In the genomic region with DNA sequence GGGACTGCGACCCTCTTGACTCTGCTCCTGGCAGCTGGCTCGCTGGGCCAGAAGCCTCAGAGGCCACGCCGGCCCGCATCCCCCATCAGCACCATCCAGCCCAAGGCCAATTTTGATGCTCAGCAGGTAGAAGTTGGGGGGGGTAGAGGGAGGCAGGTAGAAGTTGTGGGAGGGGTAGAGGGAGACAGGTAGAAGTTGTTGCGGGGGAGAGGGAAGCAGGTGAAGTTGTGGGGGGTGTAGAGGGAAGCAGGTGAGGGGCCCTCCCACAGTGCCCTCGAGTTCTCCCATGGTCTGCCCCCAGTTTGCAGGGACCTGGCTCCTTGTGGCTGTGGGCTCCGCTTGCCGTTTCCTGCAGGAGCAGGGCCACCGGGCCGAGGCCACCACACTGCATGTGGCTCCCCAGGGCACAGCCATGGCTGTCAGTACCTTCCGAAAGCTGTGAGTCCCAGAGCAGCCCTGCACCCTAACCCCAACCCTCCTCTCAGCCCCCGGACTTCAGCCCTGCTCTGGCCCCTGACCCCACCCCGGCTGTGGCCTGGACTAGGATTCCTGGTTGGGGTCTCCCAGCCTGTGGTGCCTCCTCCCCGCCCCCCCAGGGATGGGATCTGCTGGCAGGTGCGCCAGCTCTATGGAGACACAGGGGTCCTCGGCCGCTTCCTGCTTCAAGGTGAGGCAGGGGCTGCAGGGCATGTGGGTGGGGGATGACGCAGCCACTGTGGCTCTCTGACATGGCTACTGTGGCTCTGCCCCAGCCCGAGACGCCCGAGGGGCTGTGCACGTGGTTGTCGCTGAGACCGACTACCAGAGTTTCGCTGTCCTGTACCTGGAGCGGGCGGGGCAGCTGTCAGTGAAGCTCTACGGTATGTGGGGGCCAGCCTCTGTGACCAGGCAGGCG, we compare ENCODE assay signal across 15 cellular contexts. TPM values are rescaled to one million over a fixed set of nuclear protein-coding genes. Genes with fewer than 3 reads are reported as not detected.
DNase-seq lines count a peak whose midpoint lies in the region; ATAC-seq and TF ChIP-seq lines count a peak whose summit lies in the region.
"Had no signal": no experiment of that assay in that cellular context is flagged by ENCODE, and none has a peak within 500 bp of the region (broad histone marks: within the 10 kb centered on the region; RNA-seq: fewer than 3 reads in every experiment).

No MANE protein-coding gene starts in this region.

- CTCF ChIA-PET in activated CD4-positive, alpha-beta memory T cell treated with anti-CD3 and anti-CD28 coated beads, Interleukin-2, amount 10 ng/mL, durations not matched to agents 7 days and 5 days (lab: Charles Lee): interaction anchor here (1.0 to 7.2 kb wide), 3 partner anchors 15 to 88 kb away, joined by 3 to 149 read pairs (median 3); a partner anchor contains a TSS

- no peak overlapping the region for H3K27ac Mint-ChIP-seq in GM23338
- H3K27ac Mint-ChIP-seq in activated CD4-positive, alpha-beta memory T cell treated with anti-CD3 and anti-CD28 coated beads, Interleukin-2, amount 10 ng/mL, durations not matched to agents 7 days and 5 days: no peak overlapping the region

- H2AFZ ChIP-seq in GM23338 (no peak overlapping the region), hepatocyte (no peak overlapping the region)

- H3K79me2 ChIP-seq in GM23338 (replicated peaks; ENCODE audit: insufficient read depth): 0 out of 2 replicates have a peak, but pooled peaks cover 5% of the 10 kb centered on the region
- H3K79me2 ChIP-seq in hepatocyte: peaks cover 24% of the 10 kb centered on the region

- H3K27me3 ChIP-seq in GM23338 (ENCODE audit: insufficient read depth): no peaks in the 10 kb centered on the region
- H3K27me3 ChIP-seq in hepatocyte: no peaks in the 10 kb centered on the region
- no peaks in the 10 kb centered on the region for H3K27me3 ChIP-seq in spleen (replicated peaks in 1 of 7)
- H3K27me3 ChIP-seq: body of pancreas, MG63, tibial artery had no signal

- peaks cover 8% of the 10 kb centered on the region for H3K4me1 Mint-ChIP-seq in GM23338
- H3K4me1 Mint-ChIP-seq in activated CD4-positive, alpha-beta memory T cell treated with anti-CD3 and anti-CD28 coated beads, Interleukin-2, amount 10 ng/mL, durations not matched to agents 7 days and 5 days: peaks cover 26% of the 10 kb centered on the region

- H3K4me1 ChIP-seq in GM23338 (ENCODE audit: insufficient read depth) (peaks cover 9% of the 10 kb centered on the region), hepatocyte (ENCODE audit: insufficient read depth) (peaks cover 20% of the 10 kb centered on the region), spleen (peaks cover 29 to 93% (median 72%) of the 10 kb centered on the region in 6 donors)

- intact Hi-C loops in spleen (cut with DNase I; ENCODE audit: low total_unique reads): loop anchor here (10.0 kb wide), 3 partner anchors 61 to 101 kb away; a partner anchor contains a TSS

- 0 out of 2 replicates have a peak overlapping the region, but pooled peaks have one; percentile 51 for H3K4me2 ChIP-seq in GM23338
- no peak overlapping the region for H3K4me2 ChIP-seq in hepatocyte

- H3K4me3 Mint-ChIP-seq in GM23338: no peak overlapping the region
- peak overlapping the region; percentile 48 for H3K4me3 Mint-ChIP-seq in activated CD4-positive, alpha-beta memory T cell treated with anti-CD3 and anti-CD28 coated beads, Interleukin-2, amount 10 ng/mL, durations not matched to agents 7 days and 5 days

- H3K36me3 ChIP-seq in GM23338 (ENCODE audit: insufficient read depth) (no peaks in the 10 kb centered on the region), hepatocyte (replicated peaks; ENCODE audit: insufficient read depth, low read depth) (no peaks in the 10 kb centered on the region), spleen (peaks cover 6 to 29% (median 25%) of the 10 kb centered on the region in 6 donors)

- H4K20me1 ChIP-seq in GM23338 (replicated peaks; ENCODE audit: insufficient read depth) (no peaks in the 10 kb centered on the region), hepatocyte (ENCODE audit: insufficient read depth, poor library complexity, severe bottlenecking) (peaks cover 4% of the 10 kb centered on the region)

- H3K27ac ChIP-seq in GM23338 (ENCODE audit: low read depth) (no peak overlapping the region), hepatocyte (peak overlapping the region; percentile 75), spleen (peak overlapping the region in 3 of 8 donors; percentile 96 to 97 (median 97))
- H3K27ac ChIP-seq: tibial artery had no signal

- POLR2A ChIA-PET in activated CD4-positive, alpha-beta memory T cell treated with anti-CD3 and anti-CD28 coated beads, Interleukin-2, amount 10 ng/mL, durations not matched to agents 7 days and 5 days (lab: Charles Lee): interaction anchor here (0.6 to 3.9 kb wide), 4 partner anchors 14 to 102 kb away, joined by 3 to 19 read pairs (median 4); no protein-coding TSS in a partner anchor

- DNase-seq in GM23338 (ENCODE audit: low spot score): no peak
- no peak for DNase-seq in activated CD4-positive, alpha-beta memory T cell treated with anti-CD3 and anti-CD28 coated beads, Interleukin-2, amount 10 ng/mL, durations not matched to agents 7 days and 5 days
- DNase-seq in hepatocyte (ENCODE audit: low spot score): no peak
- DNase-seq in spleen: peak; percentile 87
- no peak for DNase-seq in UCSD-AML1 (lab: John Stamatoyannopoulos, UW; ENCODE audit: unreplicated experiment)
- DNase-seq in amygdala (lab: John Stamatoyannopoulos, UW): no peak
- DNase-seq in activated CD4-positive, alpha-beta T cell treated with anti-CD3 and anti-CD28 coated beads, Interleukin-2, amount 50 U/mL, for 4 hours: no peak
- DNase-seq: MG63 had no signal

- no peaks in the 10 kb centered on the region for H3K9me2 ChIP-seq in GM23338 (ENCODE audit: insufficient read depth)
- H3K9me2 ChIP-seq in hepatocyte (replicated peaks; ENCODE audit: insufficient read depth): no peaks in the 10 kb centered on the region

- H3F3A ChIP-seq in GM23338 (replicated peaks; ENCODE audit: low read depth): no peaks in the 10 kb centered on the region; the same call in 1 of the 2 replicates

- H3K4me3 ChIP-seq in GM23338 (no peak overlapping the region), hepatocyte (no peak overlapping the region), spleen (no peak overlapping the region)
- H3K4me3 ChIP-seq: body of pancreas, MG63 had no signal

- no peaks in the 10 kb centered on the region for H3K9me3 Mint-ChIP-seq in GM23338
- no peaks in the 10 kb centered on the region for H3K9me3 Mint-ChIP-seq in activated CD4-positive, alpha-beta memory T cell treated with anti-CD3 and anti-CD28 coated beads, Interleukin-2, amount 10 ng/mL, durations not matched to agents 7 days and 5 days
- H3K9me3 Mint-ChIP-seq: endodermal cell; T-helper 2 cell treated with Interferon-gamma antibody and Interleukin-4, amounts not matched to agents 5 μg/mL and 100 μg/mL, for 36 hours had no signal

- 90% methylated on average over 22 of the region's 30 CpGs for WGBS in hepatocyte (ENCODE audit: low lambda C conversion rate, missing lambda C conversion rate)
- WGBS in spleen, 5 donors: 83 to 95% (median 89%) methylated on average over 16 to 30 of the region's 30 CpGs

- no peak for TF ChIP-seq CTCF in GM23338 (conservative IDR thresholded peaks at IDR 0.05; ENCODE audit: low read depth in 2 of 2)
- no peak for TF ChIP-seq CTCF in hepatocyte (IDR thresholded peaks at IDR 0.05; ENCODE audit: poor library complexity)
- no peak for TF ChIP-seq CTCF in spleen (IDR thresholded peaks at IDR 0.05 in 8 of 11, conservative IDR thresholded peaks at IDR 0.05 in 3 of 11)

- H3K36me3 Mint-ChIP-seq in GM23338 (ENCODE audit: low read depth): peaks cover 10% of the 10 kb centered on the region; the same call in 2 of the 3 replicates
- H3K36me3 Mint-ChIP-seq in activated CD4-positive, alpha-beta memory T cell treated with anti-CD3 and anti-CD28 coated beads, Interleukin-2, amount 10 ng/mL, durations not matched to agents 7 days and 5 days (ENCODE audit: low read depth): peaks cover 21% of the 10 kb centered on the region

- no peak for ATAC-seq in GM23338

- H3K27me3 Mint-ChIP-seq in GM23338 (ENCODE audit: insufficient read depth, low read depth, poor library complexity): peaks cover 9% of the 10 kb centered on the region
- no peaks in the 10 kb centered on the region for H3K27me3 Mint-ChIP-seq in activated CD4-positive, alpha-beta memory T cell treated with anti-CD3 and anti-CD28 coated beads, Interleukin-2, amount 10 ng/mL, durations not matched to agents 7 days and 5 days
- H3K27me3 Mint-ChIP-seq: activated CD4-positive, alpha-beta T cell treated with anti-CD3 and anti-CD28 coated beads for 36 hours; progenitor cell of endocrine pancreas had no signal

- no peaks in the 10 kb centered on the region for H3K9me3 ChIP-seq in hepatocyte (ENCODE audit: low read depth)
- H3K9me3 ChIP-seq in spleen: no peaks in the 10 kb centered on the region
- H3K9me3 ChIP-seq: body of pancreas, MG63, tibial artery had no signal

- no peak for TF ChIP-seq POLR2A in spleen (IDR thresholded peaks at IDR 0.05)

RNA-seq across cellular contexts. Expression of a gene that starts 0.5 kb away (rescaled TPM):
- not detected in 2 replicates for total RNA-seq in GM23338 (2014; rRNA removed; shearing (Covaris generic))
- not detected in 2 replicates for polyA plus RNA-seq in GM23338 (2016; fragmentation: Nextera tagmentation; extraction: Ambion mirVana)
- total RNA-seq in activated CD4-positive, alpha-beta memory T cell treated with anti-CD3 and anti-CD28 coated beads, Interleukin-2, amount 10 ng/mL, durations not matched to agents 7 days and 5 days: 1 to 10 TPM; 1.5 to 3.2 TPM
- total RNA-seq in hepatocyte: 5.7 and 15.7 TPM in 2 replicates
- 15.4 and 15.7 TPM in 2 replicates for polyA plus RNA-seq in hepatocyte
- total RNA-seq in spleen: 1 to 10 TPM in 6 of 7 donors, not detected in 1; 2.3 to 7.4 (median 3.8) TPM
- 1 to 10 TPM; 3.2 to 4.3 (median 3.7) TPM for polyA plus RNA-seq in spleen
- total RNA-seq: body of pancreas, mononuclear cell had no signal

RNA-seq across cellular contexts. Expression of a gene that starts 1.0 kb away (rescaled TPM):
- total RNA-seq in GM23338 (2014; rRNA removed; shearing (Covaris generic)): 102 and 111 TPM in 2 replicates
- polyA plus RNA-seq in GM23338 (2016; fragmentation: Nextera tagmentation; extraction: Ambion mirVana) (27.0 and 27.9 TPM in 2 replicates), hepatocyte (160 and 172 TPM in 2 replicates), spleen (100 to 1,000 TPM in 2 of 3 donors, 10 to 100 TPM in 1; 90.8 to 154 (median 123) TPM)
- 100 to 1,000 TPM; 118 to 119 TPM for total RNA-seq in activated CD4-positive, alpha-beta memory T cell treated with anti-CD3 and anti-CD28 coated beads, Interleukin-2, amount 10 ng/mL, durations not matched to agents 7 days and 5 days
- total RNA-seq in hepatocyte (141 and 179 TPM in 2 replicates), spleen (100 to 1,000 TPM in 6 of 7 donors, 10 to 100 TPM in 1; 97.6 to 170 (median 105) TPM)

RNA-seq across cellular contexts. Expression of a gene that starts 6.5 kb away (rescaled TPM):
- total RNA-seq in GM23338 (2014; rRNA removed; shearing (Covaris generic)): 0.69 and 2.6 TPM in 2 replicates
- polyA plus RNA-seq in GM23338 (2016; fragmentation: Nextera tagmentation; extraction: Ambion mirVana) (0.39 and 0.68 TPM in 2 replicates), hepatocyte (27.4 and 36.8 TPM in 2 replicates), spleen (1 to 10 TPM in 2 of 3 donors, under 1 TPM in 1; 0.83 to 6.7 (median 4.8) TPM)
- total RNA-seq in activated CD4-positive, alpha-beta memory T cell treated with anti-CD3 and anti-CD28 coated beads, Interleukin-2, amount 10 ng/mL, durations not matched to agents 7 days and 5 days: 1 to 10 TPM; 2.5 to 2.9 TPM
- total RNA-seq in hepatocyte (1.6 and 4.1 TPM in 2 replicates), spleen (10 to 100 TPM in 4 of 7 donors, 1 to 10 TPM in 3; 3.1 to 63.4 (median 12.5) TPM)
- total RNA-seq: mononuclear cell had no signal

RNA-seq across cellular contexts. Expression of a gene that starts 31.7 kb away (rescaled TPM):
- 1.9 TPM in 1 of 2 replicates, not detected in the other for total RNA-seq in GM23338 (2014; rRNA removed; shearing (Covaris generic))
- polyA plus RNA-seq in GM23338 (2016; fragmentation: Nextera tagmentation; extraction: Ambion mirVana) (3.1 and 5.9 TPM in 2 replicates), hepatocyte (290 and 383 TPM in 2 replicates), spleen (1,000 to 10,000 TPM in 1 of 3 donors, 100 to 1,000 TPM in 2; 462 to 1,396 (median 703) TPM)
- total RNA-seq in activated CD4-positive, alpha-beta memory T cell treated with anti-CD3 and anti-CD28 coated beads, Interleukin-2, amount 10 ng/mL, durations not matched to agents 7 days and 5 days: 10 to 100 TPM; 44.2 to 45.4 TPM
- total RNA-seq in hepatocyte (56.0 and 56.4 TPM in 2 replicates), spleen (100 to 1,000 TPM; 134 to 457 (median 378) TPM)
- total RNA-seq: activated CD4-positive, alpha-beta T cell treated with anti-CD3 and anti-CD28 coated beads for 36 hours; progenitor cell of endocrine pancreas had no signal

RNA-seq across cellular contexts. Expression of a gene that starts 37.2 kb away (rescaled TPM):
- total RNA-seq in GM23338 (2014; rRNA removed; shearing (Covaris generic)): not detected in 2 replicates
- 0.11 and 0.14 TPM in 2 replicates for polyA plus RNA-seq in GM23338 (2016; fragmentation: Nextera tagmentation; extraction: Ambion mirVana)
- 1 to 10 TPM in 1 of 2 experiments, under 1 TPM in 1; 0.98 to 1.0 TPM for total RNA-seq in activated CD4-positive, alpha-beta memory T cell treated with anti-CD3 and anti-CD28 coated beads, Interleukin-2, amount 10 ng/mL, durations not matched to agents 7 days and 5 days
- total RNA-seq in hepatocyte: 0.04 and 0.13 TPM in 2 replicates
- polyA plus RNA-seq in hepatocyte: 0.47 and 2.2 TPM in 2 replicates
- 1 to 10 TPM; 1.8 to 8.3 (median 3.3) TPM for total RNA-seq in spleen
- polyA plus RNA-seq in spleen: 1 to 10 TPM; 1.3 to 4.7 (median 2.3) TPM
- total RNA-seq: activated CD4-positive, alpha-beta T cell treated with anti-CD3 and anti-CD28 coated beads for 36 hours; body of pancreas; progenitor cell of endocrine pancreas had no signal
